In genomic region chr14:99662846-99663245, GRCh38 we compare ENCODE assay signal across 18 cellular contexts. TPM values are rescaled to one million over a fixed set of nuclear protein-coding genes. Genes with fewer than 3 reads are reported as not detected.
A peak's percentile ranks its signal among the peaks of the same experiment; 100 is the strongest.
DNase-seq lines count a peak whose midpoint lies in the region; ATAC-seq, FAIRE-seq and TF ChIP-seq lines count a peak whose summit lies in the region.
"Had no signal": no experiment of that assay in that cellular context is flagged by ENCODE, and none has a peak within 500 bp of the region (broad histone marks: within the 10 kb centered on the region; RNA-seq: fewer than 3 reads in every experiment).

No MANE protein-coding gene starts in this region.

- DNase-seq in bronchial epithelial cell (ENCODE audit: low read depth) (no peak), osteoblast (ENCODE audit: insufficient read length, low spot score, missing footprints) (peak; percentile 59), sigmoid colon (no peak), DMS153 treated with DMSO at 0.1 percent for 48 hours (lab: John Stamatoyannopoulos, UW; ENCODE audit: unreplicated experiment) (no peak), nephron progenitor cell (no peak)
- DNase-seq: ACHN; CD4-positive, alpha-beta memory T cell; DMS153; DND-41; GF-D8; GM23248; H7 had no signal

- peaks cover 63% of the 10 kb centered on the region for H3K4me1 Mint-ChIP-seq in nephron progenitor cell

- no peaks in the 10 kb centered on the region for H3K9me3 Mint-ChIP-seq in nephron progenitor cell
- H3K9me3 Mint-ChIP-seq: CD4-positive, alpha-beta memory T cell had no signal

- no peak overlapping the region for H3K4me3 Mint-ChIP-seq in nephron progenitor cell
- H3K4me3 Mint-ChIP-seq: CD4-positive, alpha-beta memory T cell had no signal

- H3K27me3 Mint-ChIP-seq in nephron progenitor cell (ENCODE audit: low read depth, poor library complexity): peaks cover 63% of the 10 kb centered on the region

- peak overlapping the region in 8 of 11 experiments; percentile 69 to 96 (median 85); a peak in 17 of 22 replicates for H3K4me2 ChIP-seq in BLaER1 treated with 17β-estradiol and CSF1 and Interleukin-3, amounts not matched to agents 10 nM and 100 nM
- H3K4me2 ChIP-seq in osteoblast (ENCODE audit: insufficient read depth, low read length): no peak overlapping the region

- H3K36me3 Mint-ChIP-seq in nephron progenitor cell (ENCODE audit: low read depth): no peaks in the 10 kb centered on the region
- H3K36me3 Mint-ChIP-seq: CD4-positive, alpha-beta memory T cell had no signal

- peak; percentile 47 for FAIRE-seq in bronchial epithelial cell (lab: Jason Lieb, UNC)

- no peak for TF ChIP-seq POLR2A in sigmoid colon (IDR thresholded peaks at IDR 0.05)

- no peak for ATAC-seq in GM21717 (IDR thresholded peaks at IDR 0.05; ENCODE audit: unreplicated experiment)

- TF ChIP-seq EP300 in sigmoid colon (IDR thresholded peaks at IDR 0.05): no peak

- H2AFZ ChIP-seq in osteoblast (ENCODE audit: low read length): no peak overlapping the region
- H2AFZ ChIP-seq: GM23248 had no signal

- peaks cover 43 to 98% (median 93%) of the 10 kb centered on the region in 10 experiments for H3K4me1 ChIP-seq in BLaER1 treated with 17β-estradiol and CSF1 and Interleukin-3, amounts not matched to agents 10 nM and 100 nM
- peaks cover 31% of the 10 kb centered on the region for H3K4me1 ChIP-seq in mesodermal cell (ENCODE audit: control insufficient read depth, insufficient read depth, low read length, poor library complexity, severe bottlenecking)
- peaks cover 4% of the 10 kb centered on the region for H3K4me1 ChIP-seq in osteoblast (ENCODE audit: insufficient read depth, low read length)
- peaks cover 0 to 20% (median 8%) of the 10 kb centered on the region in 4 donors for H3K4me1 ChIP-seq in sigmoid colon

- no peaks in the 10 kb centered on the region for H4K20me1 ChIP-seq in BLaER1 treated with 17β-estradiol and CSF1 and Interleukin-3, amounts not matched to agents 10 nM and 100 nM
- no peaks in the 10 kb centered on the region for H4K20me1 ChIP-seq in osteoblast (ENCODE audit: insufficient read depth, low read length)

- WGBS in mesodermal cell (ENCODE audit: insufficient coverage in 2 of 2), 2 experiments: 85 to 97% methylated on average over 6 to 9 of the region's 10 CpGs
- WGBS in sigmoid colon, 2 donors: 86 to 92% methylated on average over 10 of the region's 10 CpGs

- peaks cover 0 to 24% (median 10%) of the 10 kb centered on the region in 11 experiments; a peak in 12 of 22 replicates for H3K27me3 ChIP-seq in BLaER1 treated with 17β-estradiol and CSF1 and Interleukin-3, amounts not matched to agents 10 nM and 100 nM
- peaks cover 22% of the 10 kb centered on the region for H3K27me3 ChIP-seq in bronchial epithelial cell (ENCODE audit: control insufficient read depth, insufficient read depth, low read length)
- H3K27me3 ChIP-seq in osteoblast (ENCODE audit: insufficient read depth, low read length): no peaks in the 10 kb centered on the region
- peaks cover 0 to 7% (median 4%) of the 10 kb centered on the region in 3 donors for H3K27me3 ChIP-seq in sigmoid colon

- peak overlapping the region in 4 of 11 experiments; percentile 88 to 97 (median 92); a peak in 9 of 22 replicates for H3K27ac ChIP-seq in BLaER1 treated with 17β-estradiol and CSF1 and Interleukin-3, amounts not matched to agents 10 nM and 100 nM
- peak overlapping the region; percentile 99 for H3K27ac ChIP-seq in mesodermal cell (ENCODE audit: low read depth, low read length, severe bottlenecking)
- H3K27ac ChIP-seq in osteoblast (ENCODE audit: low read depth, low read length): no peak overlapping the region
- H3K27ac ChIP-seq in sigmoid colon: no peak overlapping the region
- H3K27ac ChIP-seq: C4-2B, GM23248 had no signal

- intact Hi-C loops in sigmoid colon (cut with DNase I): no loop called here

- no peak overlapping the region for H3K27ac Mint-ChIP-seq in nephron progenitor cell
- H3K27ac Mint-ChIP-seq: CD4-positive, alpha-beta memory T cell had no signal

- no peaks in the 10 kb centered on the region for H3K36me3 ChIP-seq in BLaER1 treated with 17β-estradiol and CSF1 and Interleukin-3, amounts not matched to agents 10 nM and 100 nM
- H3K36me3 ChIP-seq in bronchial epithelial cell (ENCODE audit: control insufficient read depth, insufficient read depth, low read length) (no peaks in the 10 kb centered on the region), mesodermal cell (ENCODE audit: control insufficient read depth, insufficient read depth, low read length) (no peaks in the 10 kb centered on the region), osteoblast (ENCODE audit: insufficient read depth, low read length) (peaks cover 13% of the 10 kb centered on the region), sigmoid colon (peaks cover 0 to 13% (median under 1%) of the 10 kb centered on the region in 4 donors)

- TF ChIP-seq CTCF in bronchial epithelial cell (IDR thresholded peaks at IDR 0.05; ENCODE audit: insufficient read depth, low read length, severe bottlenecking) (no peak), osteoblast (IDR thresholded peaks at IDR 0.05; ENCODE audit: extremely low read depth, low read depth, low read length) (no peak), sigmoid colon (IDR thresholded peaks at IDR 0.05) (no peak), nephron progenitor cell (IDR thresholded peaks at IDR 0.05) (no peak)

- no peak overlapping the region for H3K4me3 ChIP-seq in BLaER1 treated with 17β-estradiol and CSF1 and Interleukin-3, amounts not matched to agents 10 nM and 100 nM
- H3K4me3 ChIP-seq in bronchial epithelial cell (ENCODE audit: low read depth, low read length): no peak overlapping the region
- H3K4me3 ChIP-seq in mesodermal cell (ENCODE audit: extremely low read depth, insufficient read depth, low read length, poor library complexity, severe bottlenecking): no peak overlapping the region
- no peak overlapping the region for H3K4me3 ChIP-seq in osteoblast (ENCODE audit: insufficient read depth, low read length)
- no peak overlapping the region for H3K4me3 ChIP-seq in sigmoid colon
- H3K4me3 ChIP-seq: GM23248 had no signal

- no peaks in the 10 kb centered on the region for H3K79me2 ChIP-seq in osteoblast (ENCODE audit: insufficient read depth, low read length)

- peak overlapping the region in 2 of 11 experiments; percentile 83 to 85; a peak in 1 of 22 replicates for H3K9ac ChIP-seq in BLaER1 treated with 17β-estradiol and CSF1 and Interleukin-3, amounts not matched to agents 10 nM and 100 nM
- H3K9ac ChIP-seq: GM23248 had no signal

- H3K9me3 ChIP-seq in BLaER1 treated with 17β-estradiol and CSF1 and Interleukin-3, amounts not matched to agents 10 nM and 100 nM (replicated peaks in 1 of 11): no peaks in the 10 kb centered on the region
- H3K9me3 ChIP-seq in mesodermal cell (ENCODE audit: control insufficient read depth, low read length): no peaks in the 10 kb centered on the region
- H3K9me3 ChIP-seq in osteoblast (ENCODE audit: low read depth, low read length): no peaks in the 10 kb centered on the region
- H3K9me3 ChIP-seq in sigmoid colon: no peaks in the 10 kb centered on the region

RNA-seq across cellular contexts. Expression of gene HHIPL1, which starts 17.9 kb away (rescaled TPM):
- total RNA-seq in bronchial epithelial cell (0.53 and 1.2 TPM in 2 replicates), osteoblast (11.2 and 12.3 TPM in 2 replicates), sigmoid colon (10 to 100 TPM in 1 of 4 donors, 1 to 10 TPM in 3; 3.6 to 10.8 (median 7.0) TPM)
- 1.9 TPM for polyA plus RNA-seq in mesodermal cell (2013, experiment 1 of 2)
- polyA plus RNA-seq in mesodermal cell (2013, experiment 2 of 2): 1.9 TPM
- polyA plus RNA-seq in sigmoid colon: under 1 TPM in 1 of 3 donors, not detected in 2; 0.80 TPM
- total RNA-seq: A172, HT1080 had no signal
- polyA plus RNA-seq: CD4-positive, alpha-beta memory T cell had no signal

RNA-seq across cellular contexts. Expression of gene CYP46A1, which starts 21.3 kb away (rescaled TPM):
- 0.13 TPM in 1 of 2 replicates, not detected in the other for total RNA-seq in bronchial epithelial cell
- polyA plus RNA-seq in mesodermal cell (2013, experiment 1 of 2): 0.88 TPM
- 1.5 TPM for polyA plus RNA-seq in mesodermal cell (2013, experiment 2 of 2)
- 0.36 and 0.59 TPM in 2 replicates for total RNA-seq in osteoblast
- 1 to 10 TPM in 3 of 4 donors, under 1 TPM in 1; 0.36 to 2.0 (median 1.6) TPM for total RNA-seq in sigmoid colon
- polyA plus RNA-seq in sigmoid colon: under 1 TPM in 2 of 3 donors, not detected in 1; under 0.01 to 0.35 TPM
- total RNA-seq: HT1080 had no signal
- polyA plus RNA-seq: CD4-positive, alpha-beta memory T cell had no signal

RNA-seq across cellular contexts. Expression of gene CCDC85C, which starts 58.8 kb away (rescaled TPM):
- total RNA-seq in bronchial epithelial cell: 24.8 and 26.6 TPM in 2 replicates
- polyA plus RNA-seq in mesodermal cell (2013, experiment 1 of 2): 16.8 TPM
- 17.4 TPM for polyA plus RNA-seq in mesodermal cell (2013, experiment 2 of 2)
- 3.2 and 3.6 TPM in 2 replicates for total RNA-seq in osteoblast
- total RNA-seq in sigmoid colon: 10 to 100 TPM; 11.4 to 31.9 (median 23.9) TPM
- polyA plus RNA-seq in sigmoid colon: 10 to 100 TPM; 12.6 to 79.0 (median 49.9) TPM
